Comparison of ENCODE assay signal across 8 cellular contexts in the genomic region with DNA sequence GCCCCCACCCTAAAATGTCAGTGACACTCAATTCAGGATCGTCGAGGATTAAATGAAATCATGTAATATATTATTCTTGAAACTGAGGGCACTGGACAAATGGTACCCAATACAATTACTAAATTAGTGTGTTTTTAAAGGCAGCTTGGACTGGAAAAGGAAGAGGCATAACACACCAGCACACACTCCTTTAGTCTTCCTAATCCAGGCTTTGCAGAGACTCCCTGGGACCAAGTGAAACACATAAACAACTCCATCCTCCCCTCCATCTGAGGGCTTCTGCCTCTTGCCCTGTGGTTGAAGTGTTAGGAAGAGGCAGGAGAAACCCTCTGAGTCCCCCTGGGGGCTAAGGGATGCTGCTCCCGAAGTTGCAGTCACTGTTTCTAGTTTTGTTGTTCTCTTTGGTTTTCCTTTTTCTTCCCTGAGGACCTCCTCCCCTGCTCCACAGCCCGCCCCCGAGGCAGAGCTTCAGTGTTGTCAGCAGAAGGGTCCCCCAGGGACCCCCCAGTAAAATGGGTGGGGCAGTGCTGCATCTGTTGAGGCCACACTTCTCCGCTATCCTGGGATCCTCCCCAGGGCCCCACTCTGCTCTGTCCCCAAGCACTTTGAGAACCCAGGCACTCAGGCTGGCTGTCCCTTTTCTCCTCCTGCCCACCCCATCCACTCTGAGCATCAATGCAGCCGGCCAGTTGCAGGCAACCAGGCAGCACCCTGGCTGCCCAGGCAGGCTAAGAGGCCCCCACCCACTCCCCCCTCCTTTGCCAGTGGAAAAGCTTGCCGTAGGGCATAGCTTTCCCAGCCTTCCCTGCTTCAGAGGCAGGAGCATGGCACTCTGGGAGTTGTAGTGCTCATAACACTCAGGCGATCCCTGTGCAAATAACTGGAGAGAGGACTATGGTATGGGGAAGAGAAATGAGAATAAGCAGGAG. TPM values are rescaled to one million over a fixed set of nuclear protein-coding genes. Genes with fewer than 3 reads are reported as not detected.
DNase-seq lines count a peak whose midpoint lies in the region; ATAC-seq lines count a peak whose summit lies in the region.

No MANE protein-coding gene starts in this region.

- no peak for ATAC-seq in GM21737 (IDR thresholded peaks at IDR 0.05; ENCODE audit: unreplicated experiment)

- H3K27ac ChIP-seq in substantia nigra (ENCODE audit: low read depth, low read length, poor library complexity, severe bottlenecking) = peak overlapping the region; percentile 58

- no peaks in the 10 kb centered on the region for H3K27me3 Mint-ChIP-seq in activated CD4-positive, alpha-beta T cell treated with anti-CD3 and anti-CD28 coated beads, Interleukin-2, amount 10 ng/mL, durations not matched to agents 7 days and 5 days

- CTCF ChIA-PET in activated CD4-positive, alpha-beta T cell treated with anti-CD3 and anti-CD28 coated beads, Interleukin-2, amount 10 ng/mL, durations not matched to agents 7 days and 5 days (lab: Charles Lee) = interaction anchor here (0.6 to 1.6 kb wide), 6 partner anchors 12 to 363 kb away, joined by 3 to 5 read pairs (median 4); a partner anchor contains a TSS

- no peak overlapping the region for H3K4me3 Mint-ChIP-seq in activated CD4-positive, alpha-beta T cell treated with anti-CD3 and anti-CD28 coated beads, Interleukin-2, amount 10 ng/mL, durations not matched to agents 7 days and 5 days

- peaks cover 20% of the 10 kb centered on the region for H3K4me1 Mint-ChIP-seq in activated CD4-positive, alpha-beta T cell treated with anti-CD3 and anti-CD28 coated beads, Interleukin-2, amount 10 ng/mL, durations not matched to agents 7 days and 5 days

- H3K9me3 Mint-ChIP-seq in activated CD4-positive, alpha-beta T cell treated with anti-CD3 and anti-CD28 coated beads, Interleukin-2, amount 10 ng/mL, durations not matched to agents 7 days and 5 days = no peaks in the 10 kb centered on the region

- peaks cover 3% of the 10 kb centered on the region for H3K36me3 Mint-ChIP-seq in activated CD4-positive, alpha-beta T cell treated with anti-CD3 and anti-CD28 coated beads, Interleukin-2, amount 10 ng/mL, durations not matched to agents 7 days and 5 days (ENCODE audit: low read depth)

- DNase-seq in DMS53 treated with DMSO at 0.1 percent for 48 hours (lab: John Stamatoyannopoulos, UW; ENCODE audit: unreplicated experiment) (peak; percentile 66), NCI-H2029 treated with DMSO at 0.1 percent for 48 hours (lab: John Stamatoyannopoulos, UW) (peak; percentile 57), T47D (ENCODE audit: low read depth in 1 of 2, low spot score in 1 of 2) (peak; percentile 90 to 91), inferior parietal cortex (ENCODE audit: extremely low spot score) (peak; percentile 55), substantia nigra (lab: John Stamatoyannopoulos, UW) (peak in 43 of 49 donors; percentile 10 to 85 (median 45))
- DNase-seq in activated CD4-positive, alpha-beta T cell treated with anti-CD3 and anti-CD28 coated beads, Interleukin-2, amount 10 ng/mL, durations not matched to agents 7 days and 5 days = no peak
- DNase-seq in stimulated activated CD4-positive, alpha-beta T cell treated with anti-CD3 and anti-CD28 coated beads, Interleukin-2, amount 100 ng/mL, for 48 hours = no peak

- in situ Hi-C loops in T47D (cut with HindIII; ENCODE audit: low pct_unique_long_range_greater_than_20kb, low sequenced_read_pairs) = no loop called here

- H3K27ac Mint-ChIP-seq in activated CD4-positive, alpha-beta T cell treated with anti-CD3 and anti-CD28 coated beads, Interleukin-2, amount 10 ng/mL, durations not matched to agents 7 days and 5 days = no peak overlapping the region

- POLR2A ChIA-PET in activated CD4-positive, alpha-beta T cell treated with anti-CD3 and anti-CD28 coated beads, Interleukin-2, amount 10 ng/mL, durations not matched to agents 7 days and 5 days (lab: Charles Lee) = no interaction called here

RNA-seq across cellular contexts. Expression of a gene that starts 5.9 kb away (rescaled TPM):
- 10 to 100 TPM; 14.5 to 15.3 TPM for total RNA-seq in activated CD4-positive, alpha-beta T cell treated with anti-CD3 and anti-CD28 coated beads, Interleukin-2, amount 10 ng/mL, durations not matched to agents 7 days and 5 days

RNA-seq across cellular contexts. Expression of a gene that starts 6.0 kb away (rescaled TPM):
- total RNA-seq in activated CD4-positive, alpha-beta T cell treated with anti-CD3 and anti-CD28 coated beads, Interleukin-2, amount 10 ng/mL, durations not matched to agents 7 days and 5 days = 10 to 100 TPM; 37.6 to 47.2 TPM

RNA-seq across cellular contexts. Expression of a gene that starts 25.4 kb away (rescaled TPM):
- 1 to 10 TPM; 2.5 to 3.0 TPM for total RNA-seq in activated CD4-positive, alpha-beta T cell treated with anti-CD3 and anti-CD28 coated beads, Interleukin-2, amount 10 ng/mL, durations not matched to agents 7 days and 5 days

Comparison
In these comparisons a context has a peak if more than half of its experiments do, and no peak if none do; other contexts are left out.
1. DNase-seq: peak in DMS53 treated with DMSO at 0.1 percent for 48 hours (single experiment), NCI-H2029 treated with DMSO at 0.1 percent for 48 hours (single experiment), T47D (2 of 2), inferior parietal cortex (single experiment) and substantia nigra (43 of 49); none in activated CD4-positive, alpha-beta T cell treated with anti-CD3 and anti-CD28 coated beads, Interleukin-2, amount 10 ng/mL, durations not matched to agents 7 days and 5 days (single experiment) and stimulated activated CD4-positive, alpha-beta T cell treated with anti-CD3 and anti-CD28 coated beads, Interleukin-2, amount 100 ng/mL, for 48 hours (0 of 2).